ENCODE assay signal across 10 cellular contexts in the genomic region with DNA sequence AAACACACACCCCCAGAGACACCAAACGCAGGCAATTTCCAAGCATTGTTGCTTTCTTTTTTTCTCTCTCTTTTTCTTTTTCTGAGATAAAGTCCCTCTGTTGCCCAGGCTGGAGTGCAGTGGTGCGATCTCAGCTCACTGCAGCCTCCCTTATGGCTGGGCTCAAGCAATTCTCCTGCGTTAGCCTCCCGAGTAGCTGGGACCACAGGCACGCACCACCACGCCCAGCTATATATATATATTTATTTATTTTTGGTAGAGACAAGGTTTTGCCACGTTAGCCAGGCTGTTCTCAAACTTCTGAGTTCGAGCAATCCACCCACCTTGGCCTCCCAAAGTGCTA. TPM values are rescaled to one million over a fixed set of nuclear protein-coding genes. Genes with fewer than 3 reads are reported as not detected.
DNase-seq lines count a peak whose midpoint lies in the region; ATAC-seq and TF ChIP-seq lines count a peak whose summit lies in the region.
"Had no signal": no experiment of that assay in that cellular context is flagged by ENCODE, and none has a peak within 500 bp of the region (broad histone marks: within the 10 kb centered on the region; RNA-seq: fewer than 3 reads in every experiment).

No MANE protein-coding gene starts in this region.

- H3K4me1 Mint-ChIP-seq in CD14-positive monocyte (peaks cover 34% of the 10 kb centered on the region), progenitor cell of endocrine pancreas (ENCODE audit: low read depth) (peaks cover 18% of the 10 kb centered on the region)

- peak overlapping the region; percentile 47 for H3K4me2 ChIP-seq in OCI-LY3 (ENCODE audit: low read length)

- no peak overlapping the region for H3K9ac ChIP-seq in OCI-LY3 (ENCODE audit: low read length)

- H3K36me3 ChIP-seq in OCI-LY3 (replicated peaks; ENCODE audit: low read depth, low read length) (no peaks in the 10 kb centered on the region), esophagus squamous epithelium (no peaks in the 10 kb centered on the region)

- H4K20me1 ChIP-seq in OCI-LY3 (ENCODE audit: insufficient read depth, low read length): no peaks in the 10 kb centered on the region

- H3K9me3 Mint-ChIP-seq in CD14-positive monocyte (peaks cover 0 to under 1% (median 0%) of the 10 kb centered on the region in 7 donors), progenitor cell of endocrine pancreas (ENCODE audit: low read depth) (no peaks in the 10 kb centered on the region)
- H3K9me3 Mint-ChIP-seq: activated CD4-positive, alpha-beta T cell treated with anti-CD3 and anti-CD28 coated beads, Interleukin-2, amount 10 ng/mL, durations not matched to agents 24 days and 14 days had no signal

- no peak for TF ChIP-seq CTCF in CD14-positive monocyte (IDR thresholded peaks at IDR 0.05)
- TF ChIP-seq CTCF in OCI-LY3 (IDR thresholded peaks at IDR 0.05; ENCODE audit: low read depth, low read length): no peak
- TF ChIP-seq CTCF in esophagus squamous epithelium (IDR thresholded peaks at IDR 0.05): no peak
- no peak for TF ChIP-seq CTCF in progenitor cell of endocrine pancreas (IDR thresholded peaks at IDR 0.05; ENCODE audit: unreplicated experiment)

- peak overlapping the region; percentile 89 for H2AFZ ChIP-seq in OCI-LY3 (ENCODE audit: low read depth, low read length)

- H3K4me3 Mint-ChIP-seq in CD14-positive monocyte (peak overlapping the region in 1 of 2 donors; percentile 78), progenitor cell of endocrine pancreas (ENCODE audit: low read depth) (no peak overlapping the region)
- H3K4me3 Mint-ChIP-seq: activated CD4-positive, alpha-beta T cell treated with anti-CD3 and anti-CD28 coated beads, Interleukin-2, amount 10 ng/mL, durations not matched to agents 24 days and 14 days had no signal

- ATAC-seq in HG02938 (IDR thresholded peaks at IDR 0.05; ENCODE audit: unreplicated experiment): no peak

- H3K27me3 Mint-ChIP-seq in CD14-positive monocyte (ENCODE audit: low read depth in 3 of 3) (peaks cover 0 to 4% (median 0%) of the 10 kb centered on the region in 3 donors), progenitor cell of endocrine pancreas (no peaks in the 10 kb centered on the region)
- H3K27me3 Mint-ChIP-seq: activated CD4-positive, alpha-beta T cell treated with anti-CD3 and anti-CD28 coated beads, Interleukin-2, amount 10 ng/mL, durations not matched to agents 24 days and 14 days had no signal

- H3K27me3 ChIP-seq in OCI-LY3 (ENCODE audit: low read depth, low read length) (0 out of 2 replicates have a peak, but pooled peaks cover 5% of the 10 kb centered on the region), esophagus squamous epithelium (no peaks in the 10 kb centered on the region)

- H3K9me3 ChIP-seq in OCI-LY3 (ENCODE audit: insufficient read depth, low read length) (no peaks in the 10 kb centered on the region), esophagus squamous epithelium (no peaks in the 10 kb centered on the region)

- no peaks in the 10 kb centered on the region for H3K36me3 Mint-ChIP-seq in CD14-positive monocyte
- H3K36me3 Mint-ChIP-seq in progenitor cell of endocrine pancreas (ENCODE audit: insufficient read depth): no peaks in the 10 kb centered on the region

- no peaks in the 10 kb centered on the region for H3K79me2 ChIP-seq in OCI-LY3 (ENCODE audit: low read length)

- no peak overlapping the region for H3K4me3 ChIP-seq in OCI-LY3 (ENCODE audit: low read length)
- H3K4me3 ChIP-seq in esophagus squamous epithelium: peak overlapping the region in 1 of 4 donors; percentile 13

- H3K27ac ChIP-seq in OCI-LY3 (ENCODE audit: low read length): no peak overlapping the region
- peak overlapping the region; percentile 57 to 88 (median 78) for H3K27ac ChIP-seq in esophagus squamous epithelium

- WGBS in esophagus squamous epithelium, 2 donors: 70 to 80% methylated on average over 8 of the region's 8 CpGs

- DNase-seq in CD14-positive monocyte (ENCODE audit: low spot score): no peak
- no peak for DNase-seq in esophagus squamous epithelium (lab: John Stamatoyannopoulos, UW)
- DNase-seq in progenitor cell of endocrine pancreas (ENCODE audit: low spot score, unreplicated experiment): no peak
- DNase-seq in retina: no peak
- no peak for DNase-seq in posterior cingulate gyrus
- DNase-seq in NCI-H69 (lab: John Stamatoyannopoulos, UW): no peak
- DNase-seq: NCI-H1048 had no signal

- H3K27ac Mint-ChIP-seq in CD14-positive monocyte (peak overlapping the region; percentile 79 to 90 (median 85)), progenitor cell of endocrine pancreas (peak overlapping the region; percentile 45)
- H3K27ac Mint-ChIP-seq: activated CD4-positive, alpha-beta T cell treated with anti-CD3 and anti-CD28 coated beads, Interleukin-2, amount 10 ng/mL, durations not matched to agents 24 days and 14 days had no signal

- H3K4me1 ChIP-seq in OCI-LY3 (ENCODE audit: low read length): peaks cover 7% of the 10 kb centered on the region; the same call in 1 of the 2 replicates
- peaks cover 6 to 40% (median 18%) of the 10 kb centered on the region in 3 donors for H3K4me1 ChIP-seq in esophagus squamous epithelium

- TF ChIP-seq POLR2A in esophagus squamous epithelium (IDR thresholded peaks at IDR 0.05): no peak

- intact Hi-C loops in CD14-positive monocyte (cut with micrococcal nuclease): no loop called here
- intact Hi-C loops in esophagus squamous epithelium (cut with DNase I): no loop called here
- intact Hi-C loops in posterior cingulate gyrus (cut with DNase I): no loop called here

RNA-seq across cellular contexts. Expression of a gene that starts 14.0 kb away (rescaled TPM):
- 100 to 1,000 TPM; 297 to 341 TPM for polyA plus RNA-seq in CD14-positive monocyte
- total RNA-seq in esophagus squamous epithelium: 100 to 1,000 TPM; 111 to 213 (median 185) TPM
- 427 and 442 TPM in 2 replicates for total RNA-seq in progenitor cell of endocrine pancreas

RNA-seq across cellular contexts. Expression of a gene that starts 32.9 kb away (rescaled TPM):
- 10 to 100 TPM; 57.1 to 95.7 TPM for polyA plus RNA-seq in CD14-positive monocyte
- total RNA-seq in esophagus squamous epithelium (10 to 100 TPM; 26.5 to 33.6 (median 30.3) TPM), progenitor cell of endocrine pancreas (46.9 and 47.2 TPM in 2 replicates)
